ENCODE assay signal across 8 cellular contexts in genomic region chr1:174999926-175000696, GRCh38. TPM values are rescaled to one million over a fixed set of nuclear protein-coding genes. Genes with fewer than 3 reads are reported as not detected.
A peak's percentile ranks its signal among the peaks of the same experiment; 100 is the strongest.
DNase-seq lines count a peak whose midpoint lies in the region; ATAC-seq and TF ChIP-seq lines count a peak whose summit lies in the region.

CACYBP (plus strand) TSS chr1:174999947; CDS start chr1:175000181, 234 bp downstream.

- intact Hi-C loops in CD4-positive, alpha-beta T cell (cut with DNase I, micrococcal nuclease): loop anchor here (1.0 to 10.0 kb wide), 11 partner anchors 23 to 1518 kb away; partner anchors contain the start of genes GAS5 (in 1 of the 2), KLHL20 (in 1 of the 2), MRPS14 (in 1 of the 2) and RABGAP1L (in 1 of the 2)
- intact Hi-C loops in left lung (cut with DNase I): no loop called here

- no peak for TF ChIP-seq CTCF in CD4-positive, alpha-beta T cell (IDR thresholded peaks at IDR 0.05)
- TF ChIP-seq CTCF in chondrocyte (IDR thresholded peaks at IDR 0.05) (peak; percentile 44), left lung (IDR thresholded peaks at IDR 0.05) (no peak)

- no peak within 1 kb of the TSS for H3K4me3 Mint-ChIP-seq in CD4-positive, alpha-beta T cell
- no peak within 1 kb of the TSS for H3K4me3 Mint-ChIP-seq in chondrocyte (ENCODE audit: unreplicated experiment)

- H3K4me3 ChIP-seq in HUES64 (ENCODE audit: low read length): peak within 1 kb of the TSS; percentile 69
- H3K4me3 ChIP-seq in left lung: peak within 1 kb of the TSS; percentile 76 to 91

- no peaks in the 10 kb centered on the region for H3K27me3 Mint-ChIP-seq in CD4-positive, alpha-beta T cell
- H3K27me3 Mint-ChIP-seq in chondrocyte (ENCODE audit: low read depth): no peaks in the 10 kb centered on the region

- peaks cover 51% of the 10 kb centered on the region for H3K4me1 Mint-ChIP-seq in CD4-positive, alpha-beta T cell (ENCODE audit: low read depth)
- H3K4me1 Mint-ChIP-seq in chondrocyte (ENCODE audit: low read depth): peaks cover 38% of the 10 kb centered on the region

- ATAC-seq in CD4-positive, alpha-beta T cell (ENCODE audit: poor library complexity): no peak
- ATAC-seq in GM19372 (IDR thresholded peaks at IDR 0.05; ENCODE audit: low read depth, unreplicated experiment) (peak; percentile 1), left lung (peak; percentile 23)

- POLR2A ChIA-PET in CD4-positive, alpha-beta T cell (lab: Charles Lee): interaction anchor here (0.6 to 4.9 kb wide), 43 partner anchors 10 to 1524 kb away, joined by 3 to 338 read pairs (median 5); partner anchors contain the start of genes CENPL, COP1, DARS2 and GAS5

- H3K9ac ChIP-seq in HUES64 (ENCODE audit: low read depth, low read length): peak within 1 kb of the TSS; percentile 95

- no peaks in the 10 kb centered on the region for H3K9me3 Mint-ChIP-seq in CD4-positive, alpha-beta T cell
- H3K9me3 Mint-ChIP-seq in chondrocyte (ENCODE audit: low read depth): no peaks in the 10 kb centered on the region

- no peaks in the 10 kb centered on the region for H3K9me3 ChIP-seq in CD4-positive, alpha-beta T cell (ENCODE audit: control insufficient read depth, low read length)
- H3K9me3 ChIP-seq in HUES64 (ENCODE audit: insufficient read depth, low read depth, low read length): no peaks in the 10 kb centered on the region
- H3K9me3 ChIP-seq in left lung: no peaks in the 10 kb centered on the region

- peak in 4 of 10 experiments; percentile 20 to 38 (median 30) for DNase-seq in CD4-positive, alpha-beta T cell
- DNase-seq in SW480 (ENCODE audit: low spot score): peak; percentile 34
- DNase-seq in chondrocyte (ENCODE audit: low spot score): peak; percentile 93
- no peak for DNase-seq in left lung
- peak; percentile 8 for DNase-seq in stimulated activated CD8-positive, alpha-beta memory T cell treated with anti-CD3 and anti-CD28 coated beads, Interleukin-7, amount 100 ng/mL, for 24 hours (ENCODE audit: low read depth)
- no peak for DNase-seq in T1000 (lab: John Stamatoyannopoulos, UW)

- H3K36me3 ChIP-seq in HUES64 (ENCODE audit: insufficient read depth, low read length) (peaks cover 13% of the 10 kb centered on the region), left lung (no peaks in the 10 kb centered on the region)

- H3K36me3 Mint-ChIP-seq in CD4-positive, alpha-beta T cell (ENCODE audit: low read depth): peaks cover 21% of the 10 kb centered on the region
- no peaks in the 10 kb centered on the region for H3K36me3 Mint-ChIP-seq in chondrocyte (ENCODE audit: low read depth)

- H3K4me1 ChIP-seq in HUES64 (ENCODE audit: insufficient read depth, low read length): peaks cover 14% of the 10 kb centered on the region
- peaks cover 18 to 39% of the 10 kb centered on the region in 2 donors for H3K4me1 ChIP-seq in left lung

- H3K27ac Mint-ChIP-seq in CD4-positive, alpha-beta T cell: no peak within 1 kb of the TSS
- peak within 1 kb of the TSS; percentile 90 for H3K27ac Mint-ChIP-seq in chondrocyte (ENCODE audit: unreplicated experiment)

- CTCF ChIA-PET in CD4-positive, alpha-beta T cell (lab: Charles Lee): interaction anchor here (1.0 to 4.5 kb wide), 9 partner anchors 13 to 1285 kb away, joined by 3 to 30 read pairs (median 4); partner anchors contain the start of genes KLHL20 and MRPS14

- whole genome bisulfite sequencing in HUES64: under 1% methylated on average over 71 of the region's 71 CpGs

- no peaks in the 10 kb centered on the region for H3K27me3 ChIP-seq in CD4-positive, alpha-beta T cell (ENCODE audit: control insufficient read depth, insufficient read depth, low read length)
- no peaks in the 10 kb centered on the region for H3K27me3 ChIP-seq in HUES64 (ENCODE audit: insufficient read depth, low read length)
- no peaks in the 10 kb centered on the region for H3K27me3 ChIP-seq in left lung

- peak within 1 kb of the TSS; percentile 96 for H3K27ac ChIP-seq in CD4-positive, alpha-beta T cell (ENCODE audit: low read depth, low read length)
- H3K27ac ChIP-seq in HUES64 (ENCODE audit: low read depth, low read length) (peak within 1 kb of the TSS; percentile 92), left lung (peak within 1 kb of the TSS; percentile 99)

RNA-seq across cellular contexts. Expression of gene CACYBP, which starts in this region (rescaled TPM):
- total RNA-seq in CD4-positive, alpha-beta T cell: 100 to 1,000 TPM; 140 to 146 TPM
- polyA plus RNA-seq in HUES64 (2013, experiment 1 of 2): 153 TPM
- 153 TPM for polyA plus RNA-seq in HUES64 (2013, experiment 2 of 2)
- 57.5 to 67.1 TPM (median 65.4 TPM) in 3 replicates for total RNA-seq in chondrocyte
- 100 to 1,000 TPM in 1 of 2 donors, 10 to 100 TPM in 1; 69.4 to 122 TPM for total RNA-seq in left lung

Comparison
In these comparisons a context has a peak if more than half of its experiments do, and no peak if none do; other contexts are left out.
1. DNase-seq: peak in SW480 (single experiment), chondrocyte (single experiment) and stimulated activated CD8-positive, alpha-beta memory T cell treated with anti-CD3 and anti-CD28 coated beads, Interleukin-7, amount 100 ng/mL, for 24 hours (single experiment); none in left lung (0 of 2) and T1000 (single experiment).
2. intact Hi-C loops: an anchor here in CD4-positive, alpha-beta T cell (1.0 to 10.0 kb wide); none called in left lung.
3. Peak in every context shown above with its lines, with median percentiles within 50 percentile points of each other: H3K27ac ChIP-seq.